ENCODE assay signal across 1 cellular context in genomic region chr5:154189819-154190651, GRCh38.
TF ChIP-seq lines count a peak whose summit lies in the region.

No MANE protein-coding gene starts in this region.

TF ChIP-seq in HepG2, 621 proteins besides CTCF, POLR2A, EP300 and RAD21 (continued from another document):
- TF ChIP-seq, protein P1, sequence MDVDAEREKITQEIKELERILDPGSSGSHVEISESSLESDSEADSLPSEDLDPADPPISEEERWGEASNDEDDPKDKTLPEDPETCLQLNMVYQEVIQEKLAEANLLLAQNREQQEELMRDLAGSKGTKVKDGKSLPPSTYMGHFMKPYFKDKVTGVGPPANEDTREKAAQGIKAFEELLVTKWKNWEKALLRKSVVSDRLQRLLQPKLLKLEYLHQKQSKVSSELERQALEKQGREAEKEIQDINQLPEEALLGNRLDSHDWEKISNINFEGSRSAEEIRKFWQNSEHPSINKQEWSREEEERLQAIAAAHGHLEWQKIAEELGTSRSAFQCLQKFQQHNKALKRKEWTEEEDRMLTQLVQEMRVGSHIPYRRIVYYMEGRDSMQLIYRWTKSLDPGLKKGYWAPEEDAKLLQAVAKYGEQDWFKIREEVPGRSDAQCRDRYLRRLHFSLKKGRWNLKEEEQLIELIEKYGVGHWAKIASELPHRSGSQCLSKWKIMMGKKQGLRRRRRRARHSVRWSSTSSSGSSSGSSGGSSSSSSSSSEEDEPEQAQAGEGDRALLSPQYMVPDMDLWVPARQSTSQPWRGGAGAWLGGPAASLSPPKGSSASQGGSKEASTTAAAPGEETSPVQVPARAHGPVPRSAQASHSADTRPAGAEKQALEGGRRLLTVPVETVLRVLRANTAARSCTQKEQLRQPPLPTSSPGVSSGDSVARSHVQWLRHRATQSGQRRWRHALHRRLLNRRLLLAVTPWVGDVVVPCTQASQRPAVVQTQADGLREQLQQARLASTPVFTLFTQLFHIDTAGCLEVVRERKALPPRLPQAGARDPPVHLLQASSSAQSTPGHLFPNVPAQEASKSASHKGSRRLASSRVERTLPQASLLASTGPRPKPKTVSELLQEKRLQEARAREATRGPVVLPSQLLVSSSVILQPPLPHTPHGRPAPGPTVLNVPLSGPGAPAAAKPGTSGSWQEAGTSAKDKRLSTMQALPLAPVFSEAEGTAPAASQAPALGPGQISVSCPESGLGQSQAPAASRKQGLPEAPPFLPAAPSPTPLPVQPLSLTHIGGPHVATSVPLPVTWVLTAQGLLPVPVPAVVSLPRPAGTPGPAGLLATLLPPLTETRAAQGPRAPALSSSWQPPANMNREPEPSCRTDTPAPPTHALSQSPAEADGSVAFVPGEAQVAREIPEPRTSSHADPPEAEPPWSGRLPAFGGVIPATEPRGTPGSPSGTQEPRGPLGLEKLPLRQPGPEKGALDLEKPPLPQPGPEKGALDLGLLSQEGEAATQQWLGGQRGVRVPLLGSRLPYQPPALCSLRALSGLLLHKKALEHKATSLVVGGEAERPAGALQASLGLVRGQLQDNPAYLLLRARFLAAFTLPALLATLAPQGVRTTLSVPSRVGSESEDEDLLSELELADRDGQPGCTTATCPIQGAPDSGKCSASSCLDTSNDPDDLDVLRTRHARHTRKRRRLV (CRISPR knock-in tag; IDR thresholded peaks at IDR 0.05) = 0 out of 2 replicates have a peak, but pooled peaks have one; percentile 50
- TF ChIP-seq ZNF644 (CRISPR knock-in tag; IDR thresholded peaks at IDR 0.05; ENCODE audit: low read depth) (no peak), ELF4 (CRISPR knock-in tag; IDR thresholded peaks at IDR 0.05; ENCODE audit: borderline replicate concordance) (no peak), CBFB (CRISPR knock-in tag; IDR thresholded peaks at IDR 0.05) (no peak; the same call in 1 of the 2 replicates), POGZ (CRISPR knock-in tag; IDR thresholded peaks at IDR 0.05) (peak; percentile 13; the same call in 1 of the 2 replicates), HINFP (CRISPR knock-in tag; IDR thresholded peaks at IDR 0.05; ENCODE audit: low read depth) (no peak), HOXD1 (CRISPR knock-in tag; IDR thresholded peaks at IDR 0.05) (no peak), ZNF530 (CRISPR knock-in tag; IDR thresholded peaks at IDR 0.05; ENCODE audit: low read depth) (no peak), SETDB1 (CRISPR knock-in tag; IDR thresholded peaks at IDR 0.05; ENCODE audit: borderline replicate concordance) (no peak), PCBP1 (IDR thresholded peaks at IDR 0.05; ENCODE audit: borderline replicate concordance, low read depth, low read length) (peak; percentile 87; the same call in 1 of the 2 replicates), ZNF33A (CRISPR knock-in tag; IDR thresholded peaks at IDR 0.05; ENCODE audit: borderline replicate concordance) (no peak), ZNF564 (CRISPR knock-in tag; IDR thresholded peaks at IDR 0.05) (no peak), ZBED4 (CRISPR knock-in tag; IDR thresholded peaks at IDR 0.05; ENCODE audit: borderline replicate concordance) (no peak), RFX5 (IDR thresholded peaks at IDR 0.05; ENCODE audit: low read depth, low read length) (no peak), ZNF501 (CRISPR knock-in tag; IDR thresholded peaks at IDR 0.05) (no peak; the same call in 1 of the 2 replicates), TEAD3 (CRISPR knock-in tag; optimal IDR thresholded peaks at IDR 0.05; ENCODE audit: borderline replicate concordance) (no peak), ZNF713 (CRISPR knock-in tag; IDR thresholded peaks at IDR 0.05) (no peak), MTF1 (CRISPR knock-in tag; IDR thresholded peaks at IDR 0.05) (no peak), HNRNPUL1 (IDR thresholded peaks at IDR 0.05; ENCODE audit: low read depth, low read length) (no peak), TMF1 (CRISPR knock-in tag; IDR thresholded peaks at IDR 0.05; ENCODE audit: low read depth) (no peak), MED13 (CRISPR knock-in tag; IDR thresholded peaks at IDR 0.05) (no peak)
- TF ChIP-seq, protein P2, sequence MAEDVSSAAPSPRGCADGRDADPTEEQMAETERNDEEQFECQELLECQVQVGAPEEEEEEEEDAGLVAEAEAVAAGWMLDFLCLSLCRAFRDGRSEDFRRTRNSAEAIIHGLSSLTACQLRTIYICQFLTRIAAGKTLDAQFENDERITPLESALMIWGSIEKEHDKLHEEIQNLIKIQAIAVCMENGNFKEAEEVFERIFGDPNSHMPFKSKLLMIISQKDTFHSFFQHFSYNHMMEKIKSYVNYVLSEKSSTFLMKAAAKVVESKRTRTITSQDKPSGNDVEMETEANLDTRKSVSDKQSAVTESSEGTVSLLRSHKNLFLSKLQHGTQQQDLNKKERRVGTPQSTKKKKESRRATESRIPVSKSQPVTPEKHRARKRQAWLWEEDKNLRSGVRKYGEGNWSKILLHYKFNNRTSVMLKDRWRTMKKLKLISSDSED (CRISPR knock-in tag; IDR thresholded peaks at IDR 0.05) = no peak
- TF ChIP-seq, protein P3, sequence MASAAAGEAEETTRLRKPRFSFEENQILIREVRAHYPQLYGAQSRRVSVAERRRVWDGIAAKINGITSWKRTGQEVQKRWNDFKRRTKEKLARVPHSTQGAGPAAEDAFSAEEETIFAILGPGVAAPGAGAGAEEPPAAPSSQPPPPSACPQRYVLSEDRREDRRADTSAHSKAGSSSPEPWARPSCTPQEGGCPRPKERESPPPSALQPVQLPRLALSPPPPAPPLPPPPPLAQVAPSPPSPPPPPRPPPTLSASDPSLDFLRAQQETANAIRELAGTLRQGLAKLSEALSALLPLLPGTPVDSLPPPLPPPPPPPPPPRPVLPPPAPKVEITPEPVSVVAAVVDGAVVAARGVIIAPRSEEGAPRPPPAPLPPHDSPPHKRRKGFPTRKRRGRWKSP (CRISPR knock-in tag; IDR thresholded peaks at IDR 0.05) = peak; percentile 50; the same call in 1 of the 2 replicates
- TF ChIP-seq, protein P4, sequence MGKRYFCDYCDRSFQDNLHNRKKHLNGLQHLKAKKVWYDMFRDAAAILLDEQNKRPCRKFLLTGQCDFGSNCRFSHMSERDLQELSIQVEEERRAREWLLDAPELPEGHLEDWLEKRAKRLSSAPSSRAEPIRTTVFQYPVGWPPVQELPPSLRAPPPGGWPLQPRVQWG (CRISPR knock-in tag; IDR thresholded peaks at IDR 0.05; ENCODE audit: borderline replicate concordance, low read depth) = no peak
- TF ChIP-seq, protein P5, sequence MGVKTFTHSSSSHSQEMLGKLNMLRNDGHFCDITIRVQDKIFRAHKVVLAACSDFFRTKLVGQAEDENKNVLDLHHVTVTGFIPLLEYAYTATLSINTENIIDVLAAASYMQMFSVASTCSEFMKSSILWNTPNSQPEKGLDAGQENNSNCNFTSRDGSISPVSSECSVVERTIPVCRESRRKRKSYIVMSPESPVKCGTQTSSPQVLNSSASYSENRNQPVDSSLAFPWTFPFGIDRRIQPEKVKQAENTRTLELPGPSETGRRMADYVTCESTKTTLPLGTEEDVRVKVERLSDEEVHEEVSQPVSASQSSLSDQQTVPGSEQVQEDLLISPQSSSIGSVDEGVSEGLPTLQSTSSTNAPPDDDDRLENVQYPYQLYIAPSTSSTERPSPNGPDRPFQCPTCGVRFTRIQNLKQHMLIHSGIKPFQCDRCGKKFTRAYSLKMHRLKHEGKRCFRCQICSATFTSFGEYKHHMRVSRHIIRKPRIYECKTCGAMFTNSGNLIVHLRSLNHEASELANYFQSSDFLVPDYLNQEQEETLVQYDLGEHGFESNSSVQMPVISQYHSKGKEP (CRISPR knock-in tag; IDR thresholded peaks at IDR 0.05) = no peak
- TF ChIP-seq, protein P6, sequence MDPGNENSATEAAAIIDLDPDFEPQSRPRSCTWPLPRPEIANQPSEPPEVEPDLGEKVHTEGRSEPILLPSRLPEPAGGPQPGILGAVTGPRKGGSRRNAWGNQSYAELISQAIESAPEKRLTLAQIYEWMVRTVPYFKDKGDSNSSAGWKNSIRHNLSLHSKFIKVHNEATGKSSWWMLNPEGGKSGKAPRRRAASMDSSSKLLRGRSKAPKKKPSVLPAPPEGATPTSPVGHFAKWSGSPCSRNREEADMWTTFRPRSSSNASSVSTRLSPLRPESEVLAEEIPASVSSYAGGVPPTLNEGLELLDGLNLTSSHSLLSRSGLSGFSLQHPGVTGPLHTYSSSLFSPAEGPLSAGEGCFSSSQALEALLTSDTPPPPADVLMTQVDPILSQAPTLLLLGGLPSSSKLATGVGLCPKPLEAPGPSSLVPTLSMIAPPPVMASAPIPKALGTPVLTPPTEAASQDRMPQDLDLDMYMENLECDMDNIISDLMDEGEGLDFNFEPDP (CRISPR knock-in tag; conservative IDR thresholded peaks at IDR 0.05) = no peak
